8 cellular contexts compared by ENCODE assay signal in the genomic region with DNA sequence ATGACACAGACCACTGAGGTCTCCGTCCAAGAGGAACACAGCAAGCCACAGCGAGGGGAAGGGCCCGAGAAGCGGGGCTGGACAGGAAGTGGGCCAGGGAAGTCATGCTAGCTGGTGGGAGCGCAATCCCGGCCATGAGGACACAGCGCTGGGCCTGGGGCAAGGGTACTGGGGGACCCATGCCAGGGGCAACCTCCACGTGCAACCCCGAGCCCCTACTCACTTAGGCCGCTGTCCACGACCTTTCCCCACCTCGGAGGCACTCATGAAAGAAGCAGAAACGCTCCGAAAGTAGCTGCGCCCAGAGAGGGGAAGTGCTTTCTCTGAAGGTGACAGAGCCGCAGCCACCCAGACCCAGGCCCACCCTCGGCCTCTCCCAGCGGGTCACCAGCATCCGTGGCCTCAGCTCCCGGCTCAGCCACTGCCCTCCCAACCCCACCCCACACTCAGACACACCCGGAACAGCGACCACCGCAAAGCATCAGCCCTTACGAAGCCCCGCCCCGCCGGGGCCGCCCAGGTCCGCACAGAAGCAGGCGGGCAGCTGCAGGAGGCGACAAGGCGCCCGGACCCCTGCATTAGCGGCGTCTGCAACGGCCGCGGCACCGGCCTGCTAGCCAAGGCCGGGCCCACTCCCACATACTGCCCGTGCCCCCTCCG. TPM values are rescaled to one million over a fixed set of nuclear protein-coding genes. Genes with fewer than 3 reads are reported as not detected.
A peak's percentile ranks its signal among the peaks of the same experiment; 100 is the strongest.
DNase-seq lines count a peak whose midpoint lies in the region; ATAC-seq and TF ChIP-seq lines count a peak whose summit lies in the region.

No MANE protein-coding gene starts in this region.

- BruUV-seq in IMR-90 (replicated peaks; lab: Mats Ljungman, UMichigan), result no TSS peak

- H3K27ac ChIP-seq in IMR-90 (ENCODE audit: insufficient read depth, low read length), result peak overlapping the region; percentile 83

- in situ Hi-C loops in IMR-90 (cut with MboI; ENCODE audit: low sequenced_read_pairs), result no loop called here

- no peaks in the 10 kb centered on the region for H3K9me3 ChIP-seq in IMR-90 (ENCODE audit: control insufficient read depth, insufficient read depth, low read length)

- peak; percentile 3; the same call in 1 of the 2 replicates for ATAC-seq in IMR-90 (ENCODE audit: low read depth)
- ATAC-seq in activated CD4-positive, alpha-beta T cell treated with anti-CD3 and anti-CD28 coated beads for 36 hours, result no peak
- ATAC-seq in natural killer cell treated with Interleukin-12 subunit alpha and Interleukin-12 subunit beta and Interleukin-15 and Interleukin-18, amount 100 ng/mL, for 72 hours, result peak in 1 of 2 donors; percentile 8
- no peak for ATAC-seq in HG02798 (IDR thresholded peaks at IDR 0.05; ENCODE audit: poor library complexity, unreplicated experiment)

- H4K20me1 ChIP-seq in IMR-90 (ENCODE audit: insufficient read depth, low read length), result peaks cover 51% of the 10 kb centered on the region

- no peak overlapping the region for H2BK120ac ChIP-seq in IMR-90 (ENCODE audit: low read depth, low read length)

- H2AK9ac ChIP-seq in IMR-90 (replicated peaks; ENCODE audit: low read depth, low read length, poor library complexity), result peak overlapping the region; percentile 93

- peak overlapping the region; percentile 97 for H3K4me3 ChIP-seq in IMR-90 (ENCODE audit: insufficient read depth, low read depth, low read length)
- peak overlapping the region; percentile 97 for H3K4me3 ChIP-seq in epithelial cell of esophagus (ENCODE audit: low read length)

- peaks cover 27 to 56% of the 10 kb centered on the region in 2 experiments for H3K79me1 ChIP-seq in IMR-90 (ENCODE audit: low read depth in 1 of 2, low read length in 2 of 2)

- no peak overlapping the region for H2BK20ac ChIP-seq in IMR-90 (ENCODE audit: low read depth, low read length)

- TF ChIP-seq CTCF in IMR-90 (conservative IDR thresholded peaks at IDR 0.05; ENCODE audit: low read depth, low read length), result no peak
- no peak for TF ChIP-seq CTCF in epithelial cell of esophagus (IDR thresholded peaks at IDR 0.05; ENCODE audit: insufficient read depth, low read depth, low read length, missing control alignments)

- H3K9me3 Mint-ChIP-seq in activated CD4-positive, alpha-beta T cell treated with anti-CD3 and anti-CD28 coated beads for 36 hours (ENCODE audit: low read depth), result no peaks in the 10 kb centered on the region
- no peaks in the 10 kb centered on the region for H3K9me3 Mint-ChIP-seq in natural killer cell treated with Interleukin-12 subunit alpha and Interleukin-12 subunit beta and Interleukin-15 and Interleukin-18, amount 100 ng/mL, for 72 hours

- peaks cover 3% of the 10 kb centered on the region for H3K36me3 Mint-ChIP-seq in activated CD4-positive, alpha-beta T cell treated with anti-CD3 and anti-CD28 coated beads for 36 hours (ENCODE audit: low read depth)
- H3K36me3 Mint-ChIP-seq in natural killer cell treated with Interleukin-12 subunit alpha and Interleukin-12 subunit beta and Interleukin-15 and Interleukin-18, amount 100 ng/mL, for 72 hours, result no peaks in the 10 kb centered on the region

- no peak for TF ChIP-seq RAD21 in IMR-90 (IDR thresholded peaks at IDR 0.05; ENCODE audit: low read length)

- TF ChIP-seq POLR2A in GM10847 (IDR thresholded peaks at IDR 0.05; ENCODE audit: extremely low read depth, insufficient read length), result peak; percentile 12
- no peak for TF ChIP-seq POLR2A in IMR-90 (IDR thresholded peaks at IDR 0.05; ENCODE audit: low read depth, low read length)

- H3K4me2 ChIP-seq in IMR-90 (ENCODE audit: low read depth, low read length), result peak overlapping the region; percentile 92

- POLR2A ChIA-PET in IMR-90 (lab: Charles Lee; ENCODE audit: unreplicated experiment), result no interaction called here
- POLR2A ChIA-PET in activated CD4-positive, alpha-beta T cell treated with anti-CD3 and anti-CD28 coated beads for 36 hours (lab: Charles Lee), result interaction anchor here (1.6 kb wide), 1 partner anchor 93 kb away, joined by 6 read pairs; a partner anchor contains a TSS

- H3K27ac Mint-ChIP-seq in activated CD4-positive, alpha-beta T cell treated with anti-CD3 and anti-CD28 coated beads for 36 hours, result peak overlapping the region; percentile 87
- H3K27ac Mint-ChIP-seq in natural killer cell treated with Interleukin-12 subunit alpha and Interleukin-12 subunit beta and Interleukin-15 and Interleukin-18, amount 100 ng/mL, for 72 hours, result peak overlapping the region; percentile 75 to 79

- 1% methylated on average over 17 of the region's 42 CpGs; no CpG with 5 or more reads in 1 of the 2 experiments for WGBS in IMR-90 (ENCODE audit: extremely low coverage in 2 of 2, insufficient read length in 1 of 2), 2 experiments

- H3K9me1 ChIP-seq in IMR-90 (ENCODE audit: insufficient read depth, low read length), result peaks cover 36% of the 10 kb centered on the region

- peak overlapping the region; percentile 32 for H3K56ac ChIP-seq in IMR-90 (ENCODE audit: extremely low read depth, insufficient read depth, low read length)

- H4K8ac ChIP-seq in IMR-90 (ENCODE audit: low read depth in 2 of 2, low read length in 2 of 2), result peak overlapping the region; percentile 52 to 54; a peak in 2 of 4 replicates

- peak overlapping the region; percentile 44 for H2AK5ac ChIP-seq in IMR-90 (ENCODE audit: low read depth, low read length)

- H3K4me1 Mint-ChIP-seq in activated CD4-positive, alpha-beta T cell treated with anti-CD3 and anti-CD28 coated beads for 36 hours, result peaks cover 50% of the 10 kb centered on the region
- peaks cover 41 to 45% of the 10 kb centered on the region in 2 donors for H3K4me1 Mint-ChIP-seq in natural killer cell treated with Interleukin-12 subunit alpha and Interleukin-12 subunit beta and Interleukin-15 and Interleukin-18, amount 100 ng/mL, for 72 hours (ENCODE audit: low read depth in 2 of 2)

- H3K14ac ChIP-seq in IMR-90 (replicated peaks; ENCODE audit: low read depth, low read length), result peak overlapping the region; percentile 76; the same call in 1 of the 2 replicates

- H3K4ac ChIP-seq in IMR-90 (ENCODE audit: low read depth, low read length), result peak overlapping the region; percentile 54

- H2BK15ac ChIP-seq in IMR-90 (ENCODE audit: low read depth, low read length), result no peak overlapping the region

- peak overlapping the region; percentile 89 for H3K4me3 Mint-ChIP-seq in activated CD4-positive, alpha-beta T cell treated with anti-CD3 and anti-CD28 coated beads for 36 hours
- H3K4me3 Mint-ChIP-seq in natural killer cell treated with Interleukin-12 subunit alpha and Interleukin-12 subunit beta and Interleukin-15 and Interleukin-18, amount 100 ng/mL, for 72 hours, result peak overlapping the region; percentile 88

- peaks cover 11% of the 10 kb centered on the region for H3K4me1 ChIP-seq in IMR-90 (ENCODE audit: control insufficient read depth, insufficient read depth, low read length)

- peak overlapping the region; percentile 22; the same call in 1 of the 2 replicates for H4K91ac ChIP-seq in IMR-90 (ENCODE audit: insufficient read depth, low read depth, low read length)

- dilution Hi-C loops in IMR-90 (cut with HindIII; ENCODE audit: low sequenced_read_pairs, unreplicated experiment), result no loop called here

- no peak for DNase-seq in IMR-90
- peak; percentile 41 for DNase-seq in activated CD4-positive, alpha-beta T cell treated with anti-CD3 and anti-CD28 coated beads for 36 hours
- DNase-seq in epithelial cell of esophagus (ENCODE audit: low read depth), result no peak
- peak; percentile 65 for DNase-seq in natural killer cell treated with Interleukin-12 subunit alpha and Interleukin-12 subunit beta and Interleukin-15 and Interleukin-18, amount 100 ng/mL, for 72 hours (ENCODE audit: low spot score)
- no peak for DNase-seq in NCI-H1694 (lab: John Stamatoyannopoulos, UW)
- DNase-seq in NCI-H1930 (lab: John Stamatoyannopoulos, UW), result no peak

- no peaks in the 10 kb centered on the region; the same call in 1 of the 2 replicates for H3K27me3 ChIP-seq in IMR-90 (ENCODE audit: control insufficient read depth, insufficient read depth, low read length)

- no peaks in the 10 kb centered on the region for H3K36me3 ChIP-seq in IMR-90 (ENCODE audit: control insufficient read depth, insufficient read depth, low read length)

- CTCF ChIA-PET in IMR-90 (lab: Yijun Ruan, JAX), result no interaction called here
- CTCF ChIA-PET in activated CD4-positive, alpha-beta T cell treated with anti-CD3 and anti-CD28 coated beads for 36 hours (lab: Charles Lee), result interaction anchor here (0.6 to 1.8 kb wide), 7 partner anchors 10 to 623 kb away, joined by 3 to 8 read pairs (median 3); no protein-coding TSS in a partner anchor

- no peaks in the 10 kb centered on the region for H3K27me3 Mint-ChIP-seq in activated CD4-positive, alpha-beta T cell treated with anti-CD3 and anti-CD28 coated beads for 36 hours
- H3K27me3 Mint-ChIP-seq in natural killer cell treated with Interleukin-12 subunit alpha and Interleukin-12 subunit beta and Interleukin-15 and Interleukin-18, amount 100 ng/mL, for 72 hours, result no peaks in the 10 kb centered on the region

- H2AFZ ChIP-seq in IMR-90 (replicated peaks; ENCODE audit: low read length, poor library complexity), result peak overlapping the region; percentile 99

- H3K23ac ChIP-seq in IMR-90 (ENCODE audit: low read depth, low read length), result peak overlapping the region; percentile 81

- intact Hi-C loops in IMR-90 (cut with micrococcal nuclease), result loop anchor here (5.0 kb wide), 1 partner anchor 37 kb away; no protein-coding TSS in a partner anchor
- intact Hi-C loops in activated CD4-positive, alpha-beta T cell treated with anti-CD3 and anti-CD28 coated beads for 36 hours (cut with DNase I, micrococcal nuclease), result loop anchor here (1.0 to 10.0 kb wide), 6 partner anchors 47 to 1403 kb away; a partner anchor contains a TSS

- no peak overlapping the region for H3K18ac ChIP-seq in IMR-90 (ENCODE audit: low read depth, low read length)

- peak overlapping the region; percentile 79 for H2BK5ac ChIP-seq in IMR-90 (ENCODE audit: low read depth, low read length, poor library complexity, severe bottlenecking)

- H4K5ac ChIP-seq in IMR-90 (ENCODE audit: low read depth, low read length), result no peak overlapping the region

- H3K9ac ChIP-seq in IMR-90 (ENCODE audit: low read depth, low read length), result peak overlapping the region; percentile 91

TF ChIP-seq in IMR-90, 13 proteins besides CTCF, POLR2A, EP300 and RAD21 (continues in another document):
- TF ChIP-seq FOS (IDR thresholded peaks at IDR 0.05; ENCODE audit: low read depth, low read length) (no peak), MAZ (IDR thresholded peaks at IDR 0.05; ENCODE audit: borderline replicate concordance, low read depth, low read length) (no peak), RFX5 (IDR thresholded peaks at IDR 0.05; ENCODE audit: low read depth, low read length) (no peak), BHLHE40 (IDR thresholded peaks at IDR 0.05; ENCODE audit: low read depth, low read length) (no peak), CHD1 (IDR thresholded peaks at IDR 0.05; ENCODE audit: low read depth, low read length) (no peak)

RNA-seq across cellular contexts. Expression of a gene that starts 0.8 kb away (rescaled TPM):
- total RNA-seq in IMR-90 (2012; rRNA removed), result 35.7 and 42.2 TPM in 2 replicates
- 21.1 and 21.5 TPM in 2 replicates for polyA plus RNA-seq in IMR-90 (2012; rRNA removed)
- polyA plus RNA-seq in IMR-90 (2012; cell fraction: cytosol; rRNA removed), result 13.1 and 22.4 TPM in 2 replicates
- 13.6 and 16.6 TPM in 2 replicates for polyA plus RNA-seq in IMR-90 (2012; cell fraction: nucleus; rRNA removed; ENCODE audit: low replicate concordance)
- total RNA-seq in activated CD4-positive, alpha-beta T cell treated with anti-CD3 and anti-CD28 coated beads for 36 hours, result 10 to 100 TPM; 13.3 to 14.2 TPM
- 10 to 100 TPM; 31.8 to 37.9 TPM for total RNA-seq in natural killer cell treated with Interleukin-12 subunit alpha and Interleukin-12 subunit beta and Interleukin-15 and Interleukin-18, amount 100 ng/mL, for 72 hours

Comparison
In these comparisons a context has a peak if more than half of its experiments do, and no peak if none do; other contexts are left out.
1. DNase-seq: peak in activated CD4-positive, alpha-beta T cell treated with anti-CD3 and anti-CD28 coated beads for 36 hours (single experiment) and natural killer cell treated with Interleukin-12 subunit alpha and Interleukin-12 subunit beta and Interleukin-15 and Interleukin-18, amount 100 ng/mL, for 72 hours (single experiment); none in IMR-90 (single experiment), epithelial cell of esophagus (single experiment), NCI-H1694 (single experiment) and NCI-H1930 (0 of 2).